27 cellular contexts compared by ENCODE assay signal in genomic region chr15:53580371-53580770, GRCh38.
DNase-seq lines count a peak whose midpoint lies in the region; ATAC-seq and TF ChIP-seq lines count a peak whose summit lies in the region.
"Had no signal": no experiment of that assay in that cellular context is flagged by ENCODE, and none has a peak within 500 bp of the region (broad histone marks: within the 10 kb centered on the region; RNA-seq: fewer than 3 reads in every experiment).

No MANE protein-coding gene starts in this region.

- peaks cover 0 to 7% of the 10 kb centered on the region in 2 donors for H3K27me3 Mint-ChIP-seq in T-cell
- H3K27me3 Mint-ChIP-seq: activated CD4-positive, alpha-beta memory T cell treated with anti-CD3 and anti-CD28 coated beads, Interleukin-2, amount 10 ng/mL, durations not matched to agents 7 days and 5 days had no signal

- no peaks in the 10 kb centered on the region for H3K9me3 Mint-ChIP-seq in T-cell
- H3K9me3 Mint-ChIP-seq: activated CD4-positive, alpha-beta memory T cell treated with anti-CD3 and anti-CD28 coated beads, Interleukin-2, amount 10 ng/mL, durations not matched to agents 7 days and 5 days; activated naive CD8-positive, alpha-beta T cell treated with anti-CD3 and anti-CD28 coated beads for 36 hours; CD8-positive, alpha-beta T cell; nephron; stimulated activated naive CD8-positive, alpha-beta T cell treated with anti-CD3 and anti-CD28 coated beads, Interleukin-15, Interleukin-2, amounts not matched to agents 100 ng/mL and 50 ng/mL, for 24 hours had no signal

- CTCF ChIA-PET in T-cell (lab: Charles Lee): interaction anchor here in 1 of 2 donors (0.6 kb wide), 1 partner anchor 133 kb away, joined by 3 read pairs; no protein-coding TSS in a partner anchor

- H3K4me1 Mint-ChIP-seq in T-cell: no peaks in the 10 kb centered on the region
- H3K4me1 Mint-ChIP-seq: activated CD4-positive, alpha-beta memory T cell treated with anti-CD3 and anti-CD28 coated beads, Interleukin-2, amount 10 ng/mL, durations not matched to agents 7 days and 5 days; activated naive CD8-positive, alpha-beta T cell treated with anti-CD3 and anti-CD28 coated beads for 36 hours had no signal

- no peak for ATAC-seq in T-cell (replicated peaks in 1 of 4)
- ATAC-seq in GM18517 (IDR thresholded peaks at IDR 0.05; ENCODE audit: unreplicated experiment): no peak
- ATAC-seq: activated CD4-positive, CD25-positive, alpha-beta regulatory T cell treated with anti-CD3 and anti-CD28 coated beads, Interleukin-2, amount 50 U/mL, for 24 hours; CD8-positive, alpha-beta T cell; left colon had no signal

- H3K4me3 ChIP-seq in LNCaP clone FGC (ENCODE audit: low read depth, low read length): no peak overlapping the region
- H3K4me3 ChIP-seq: dorsolateral prefrontal cortex, GM23248, sigmoid colon, tibial artery had no signal

- no peak overlapping the region for H3K4me3 Mint-ChIP-seq in T-cell
- H3K4me3 Mint-ChIP-seq: activated CD4-positive, alpha-beta memory T cell treated with anti-CD3 and anti-CD28 coated beads, Interleukin-2, amount 10 ng/mL, durations not matched to agents 7 days and 5 days; activated naive CD8-positive, alpha-beta T cell treated with anti-CD3 and anti-CD28 coated beads for 36 hours; CD8-positive, alpha-beta T cell; nephron; stimulated activated naive CD8-positive, alpha-beta T cell treated with anti-CD3 and anti-CD28 coated beads, Interleukin-15, Interleukin-2, amounts not matched to agents 100 ng/mL and 50 ng/mL, for 24 hours had no signal

- DNase-seq in LNCaP clone FGC (ENCODE audit: low read depth) (peak; percentile 35), NCI-H69 (lab: John Stamatoyannopoulos, UW) (peak; percentile 42), kidney tubule cell (ENCODE audit: low spot score) (peak; percentile 78), renal cortical epithelial cell (ENCODE audit: low read depth) (peak; percentile 79), NCI-H526 (lab: John Stamatoyannopoulos, UW) (no peak), T-cell (no peak)
- DNase-seq: activated CD4-positive, alpha-beta memory T cell treated with anti-CD3 and anti-CD28 coated beads, Interleukin-2, amount 10 ng/mL, durations not matched to agents 7 days and 5 days; activated naive CD8-positive, alpha-beta T cell treated with anti-CD3 and anti-CD28 coated beads for 36 hours; CD8-positive, alpha-beta T cell; cerebellar nuclear complex; GF-D8; GM23248; KBM-7; left colon; MV-4-11; NCI-H1694; NCI-H2227 treated with DMSO at 0.1 percent for 48 hours; NCI-H82; Right ventricle myocardium superior; sigmoid colon; T1000; tibial artery had no signal

- no peak overlapping the region for H3K27ac Mint-ChIP-seq in T-cell
- H3K27ac Mint-ChIP-seq: activated CD4-positive, alpha-beta memory T cell treated with anti-CD3 and anti-CD28 coated beads, Interleukin-2, amount 10 ng/mL, durations not matched to agents 7 days and 5 days; activated naive CD8-positive, alpha-beta T cell treated with anti-CD3 and anti-CD28 coated beads for 36 hours; CD8-positive, alpha-beta T cell; stimulated activated naive CD8-positive, alpha-beta T cell treated with anti-CD3 and anti-CD28 coated beads, Interleukin-15, Interleukin-2, amounts not matched to agents 100 ng/mL and 50 ng/mL, for 24 hours had no signal

- POLR2A ChIA-PET in T-cell (lab: Charles Lee): no interaction called here

- no peaks in the 10 kb centered on the region for H3K36me3 Mint-ChIP-seq in T-cell
- H3K36me3 Mint-ChIP-seq: activated naive CD8-positive, alpha-beta T cell treated with anti-CD3 and anti-CD28 coated beads for 36 hours; CD8-positive, alpha-beta T cell had no signal

- TF ChIP-seq CTCF in LNCaP clone FGC (IDR thresholded peaks at IDR 0.05; ENCODE audit: control insufficient read depth, extremely low read depth, insufficient read depth): no peak

Comparison
In these comparisons a context has a peak if more than half of its experiments do, and no peak if none do; other contexts are left out.
1. DNase-seq: peak in LNCaP clone FGC (single experiment), NCI-H69 (single experiment), kidney tubule cell (single experiment) and renal cortical epithelial cell (single experiment); none in NCI-H526 (0 of 2) and T-cell (0 of 34).